9 cellular contexts compared by ENCODE assay signal in the genomic region with DNA sequence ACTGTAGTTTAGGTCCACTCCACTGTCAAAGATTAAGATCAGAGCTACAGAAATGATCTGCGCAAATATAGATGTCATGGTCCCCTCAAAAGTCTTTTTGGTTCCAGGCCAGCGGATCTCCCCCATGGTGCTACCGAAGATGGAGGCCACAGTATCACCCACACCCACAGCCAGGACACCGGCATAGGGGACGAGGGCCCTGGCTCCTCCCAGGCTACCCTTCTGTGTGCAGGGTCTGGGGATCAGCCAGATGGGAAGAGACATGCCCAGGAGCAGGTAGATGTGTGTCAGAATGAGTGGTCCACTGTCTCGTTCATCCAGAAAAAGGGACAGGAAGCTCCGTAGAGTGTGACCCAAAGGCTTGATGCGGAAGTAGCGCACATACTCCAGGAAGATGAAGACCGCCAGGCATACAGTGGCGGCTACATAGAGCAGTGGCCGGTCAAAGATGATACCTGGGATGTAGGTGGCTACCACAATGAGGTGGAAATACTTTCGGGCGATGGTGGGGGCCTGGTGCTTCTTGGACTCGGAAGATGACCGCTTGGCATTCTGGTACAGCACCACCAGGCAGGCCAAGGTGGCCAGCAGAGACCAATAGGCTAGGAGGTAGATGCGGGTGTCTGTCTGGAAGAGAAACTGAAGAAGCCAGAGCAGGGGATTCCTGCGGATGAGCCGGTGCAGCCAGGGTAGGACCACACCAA. TPM values are rescaled to one million over a fixed set of nuclear protein-coding genes. Genes with fewer than 3 reads are reported as not detected.
DNase-seq lines count a peak whose midpoint lies in the region; ATAC-seq and TF ChIP-seq lines count a peak whose summit lies in the region.
"Had no signal": no experiment of that assay in that cellular context is flagged by ENCODE, and none has a peak within 500 bp of the region (broad histone marks: within the 10 kb centered on the region; RNA-seq: fewer than 3 reads in every experiment).

No MANE protein-coding gene starts in this region.

- peaks cover 75% of the 10 kb centered on the region for H3K4me1 ChIP-seq in left ventricle myocardium inferior
- H3K4me1 ChIP-seq in mesendoderm (ENCODE audit: control insufficient read depth, low read depth, low read length): peaks cover 5% of the 10 kb centered on the region
- peaks cover 26% of the 10 kb centered on the region for H3K4me1 ChIP-seq in upper lobe of right lung
- H3K4me1 ChIP-seq in SJCRH30: peaks cover 6% of the 10 kb centered on the region

- no peak overlapping the region for H4K8ac ChIP-seq in mesendoderm (ENCODE audit: low read depth, low read length)

- H3K27ac ChIP-seq in left ventricle myocardium inferior (replicated peaks) (no peak overlapping the region), mesendoderm (ENCODE audit: low read depth, low read length) (no peak overlapping the region), upper lobe of right lung (no peak overlapping the region), SJCRH30 (no peak overlapping the region)

- H3K27me3 ChIP-seq in left ventricle myocardium inferior (ENCODE audit: low read depth): no peaks in the 10 kb centered on the region
- no peaks in the 10 kb centered on the region for H3K27me3 ChIP-seq in mesendoderm (ENCODE audit: insufficient read depth, low read length, poor library complexity)
- no peaks in the 10 kb centered on the region for H3K27me3 ChIP-seq in upper lobe of right lung
- no peaks in the 10 kb centered on the region for H3K27me3 ChIP-seq in SJCRH30

- peak overlapping the region; percentile 65 to 95 for H3K27ac Mint-ChIP-seq in activated naive CD4-positive, alpha-beta T cell treated with anti-CD3 and anti-CD28 coated beads, Interleukin-2, amount 50 U/mL, for 72 hours

- no peak overlapping the region for H3K4me2 ChIP-seq in mesendoderm (ENCODE audit: low read length)

- no peak overlapping the region for H3K18ac ChIP-seq in mesendoderm (ENCODE audit: low read length)

- no peak overlapping the region for H2AK5ac ChIP-seq in mesendoderm (ENCODE audit: low read length)

- H2BK5ac ChIP-seq in mesendoderm (ENCODE audit: low read length): no peak overlapping the region

- H2BK120ac ChIP-seq in mesendoderm (ENCODE audit: low read depth, low read length): no peak overlapping the region

- H3K9me3 ChIP-seq in left ventricle myocardium inferior (replicated peaks): no peaks in the 10 kb centered on the region
- H3K9me3 ChIP-seq in upper lobe of right lung: no peaks in the 10 kb centered on the region
- no peaks in the 10 kb centered on the region for H3K9me3 ChIP-seq in SJCRH30 (replicated peaks)

- intact Hi-C loops in left ventricle myocardium inferior (cut with micrococcal nuclease): no loop called here
- intact Hi-C loops in cardiac septum (cut with DNase I): loop anchor here (5.0 kb wide), 1 partner anchor 61 kb away; no protein-coding TSS in a partner anchor
- intact Hi-C loops in upper lobe of right lung (cut with DNase I): no loop called here

- TF ChIP-seq CTCF in left ventricle myocardium inferior (IDR thresholded peaks at IDR 0.05; ENCODE audit: borderline replicate concordance) (no peak), upper lobe of right lung (IDR thresholded peaks at IDR 0.05) (no peak)

- peak overlapping the region; percentile 94 for H3K56ac ChIP-seq in mesendoderm (ENCODE audit: low read length)

- WGBS in mesendoderm (ENCODE audit: extremely low coverage, insufficient coverage, low lambda C conversion rate): no CpG with 5 or more reads among the region's 19 CpGs

- no peak for ATAC-seq in activated naive CD4-positive, alpha-beta T cell treated with anti-CD3 and anti-CD28 coated beads, Interleukin-2, amount 50 U/mL, for 72 hours
- ATAC-seq in upper lobe of right lung (no peak), HG02798 (IDR thresholded peaks at IDR 0.05; ENCODE audit: poor library complexity, unreplicated experiment) (no peak)

- no peak overlapping the region for H2BK15ac ChIP-seq in mesendoderm (replicated peaks; ENCODE audit: low read depth)

- peaks cover 19% of the 10 kb centered on the region for H3K79me1 ChIP-seq in mesendoderm (ENCODE audit: low read length)

- DNase-seq in left ventricle myocardium inferior: no peak
- DNase-seq in cardiac septum (ENCODE audit: low spot score): no peak
- DNase-seq in activated naive CD4-positive, alpha-beta T cell treated with anti-CD3 and anti-CD28 coated beads, Interleukin-2, amount 50 U/mL, for 72 hours (ENCODE audit: low spot score in 2 of 2): peak in 1 of 2 donors; percentile 53
- no peak for DNase-seq in mesendoderm
- peak; percentile 52 for DNase-seq in upper lobe of right lung
- DNase-seq in SJCRH30: no peak
- DNase-seq in glomerular visceral epithelial cell (ENCODE audit: extremely low spot score): no peak
- DNase-seq: activated CD8-positive, alpha-beta memory T cell treated with anti-CD3 and anti-CD28 coated beads, Interleukin-2, amount 50 U/mL, for 4 hours had no signal

- H3K23ac ChIP-seq in mesendoderm (ENCODE audit: low read length): no peak overlapping the region

- no peak overlapping the region for H4K5ac ChIP-seq in mesendoderm (ENCODE audit: low read length)

- peaks cover 15% of the 10 kb centered on the region for H3K79me2 ChIP-seq in mesendoderm (ENCODE audit: control insufficient read depth, insufficient read depth, low read length)

- no peak overlapping the region for H3K9ac ChIP-seq in mesendoderm (ENCODE audit: low read length)

- H3K36me3 Mint-ChIP-seq in activated naive CD4-positive, alpha-beta T cell treated with anti-CD3 and anti-CD28 coated beads, Interleukin-2, amount 50 U/mL, for 72 hours: peaks cover 14 to 25% of the 10 kb centered on the region in 2 donors

- H3K4me3 ChIP-seq in left ventricle myocardium inferior: peak overlapping the region; percentile 82
- no peak overlapping the region for H3K4me3 ChIP-seq in mesendoderm (ENCODE audit: low read length)
- peak overlapping the region; percentile 96 for H3K4me3 ChIP-seq in upper lobe of right lung
- H3K4me3 ChIP-seq in SJCRH30: no peak overlapping the region

- H3K4ac ChIP-seq in mesendoderm (ENCODE audit: low read depth, low read length): no peak overlapping the region

- H3K9me3 Mint-ChIP-seq in activated naive CD4-positive, alpha-beta T cell treated with anti-CD3 and anti-CD28 coated beads, Interleukin-2, amount 50 U/mL, for 72 hours: no peaks in the 10 kb centered on the region

- H3K36me3 ChIP-seq in left ventricle myocardium inferior (peaks cover 31% of the 10 kb centered on the region), mesendoderm (ENCODE audit: control insufficient read depth, insufficient read depth, low read length) (no peaks in the 10 kb centered on the region), upper lobe of right lung (peaks cover 20% of the 10 kb centered on the region), SJCRH30 (peaks cover 22% of the 10 kb centered on the region)

RNA-seq across cellular contexts. Expression of a gene that starts 1.5 kb away (rescaled TPM):
- 8.4 TPM for total RNA-seq in left ventricle myocardium inferior
- total RNA-seq in cardiac septum: 9.8 TPM
- 1 to 10 TPM; 5.1 to 5.6 TPM for total RNA-seq in activated naive CD4-positive, alpha-beta T cell treated with anti-CD3 and anti-CD28 coated beads, Interleukin-2, amount 50 U/mL, for 72 hours
- 17.4 TPM for polyA plus RNA-seq in mesendoderm (2013, experiment 1 of 2)
- 17.8 TPM for polyA plus RNA-seq in mesendoderm (2013, experiment 2 of 2)
- 15.5 TPM for total RNA-seq in upper lobe of right lung
- total RNA-seq in SJCRH30 (2014; rRNA removed; shearing (Covaris generic)): 21.9 and 24.9 TPM in 2 replicates

RNA-seq across cellular contexts. Expression of a gene that starts 1.5 kb away (rescaled TPM):
- total RNA-seq in left ventricle myocardium inferior (15.9 TPM), cardiac septum (36.3 TPM), upper lobe of right lung (49.6 TPM)
- total RNA-seq in activated naive CD4-positive, alpha-beta T cell treated with anti-CD3 and anti-CD28 coated beads, Interleukin-2, amount 50 U/mL, for 72 hours: 100 to 1,000 TPM; 110 to 123 TPM
- polyA plus RNA-seq in mesendoderm (2013, experiment 1 of 2): 41.8 TPM
- polyA plus RNA-seq in mesendoderm (2013, experiment 2 of 2): 41.3 TPM
- 132 and 136 TPM in 2 replicates for total RNA-seq in SJCRH30 (2014; rRNA removed; shearing (Covaris generic))

RNA-seq across cellular contexts. Expression of a gene that starts 25.2 kb away (rescaled TPM):
- total RNA-seq in left ventricle myocardium inferior: 20.3 TPM
- total RNA-seq in cardiac septum: 21.9 TPM
- total RNA-seq in activated naive CD4-positive, alpha-beta T cell treated with anti-CD3 and anti-CD28 coated beads, Interleukin-2, amount 50 U/mL, for 72 hours: under 1 TPM; 0.54 to 0.64 TPM
- 9.4 TPM for polyA plus RNA-seq in mesendoderm (2013, experiment 1 of 2)
- polyA plus RNA-seq in mesendoderm (2013, experiment 2 of 2): 8.5 TPM
- total RNA-seq in upper lobe of right lung: 46.5 TPM
- total RNA-seq in SJCRH30 (2014; rRNA removed; shearing (Covaris generic)): 20.7 and 23.2 TPM in 2 replicates

Comparison
In these comparisons a context has a peak if more than half of its experiments do, and no peak if none do; other contexts are left out.
1. H3K4me3 ChIP-seq: peak in left ventricle myocardium inferior (single experiment) and upper lobe of right lung (single experiment); none in mesendoderm (single experiment) and SJCRH30 (single experiment).
2. RNA of a gene that starts 25.2 kb away (total RNA-seq): 46.5 TPM in upper lobe of right lung (single experiment), 20.7 to 23.2 TPM in SJCRH30, 21.9 TPM in cardiac septum (single experiment) and 20.3 TPM in left ventricle myocardium inferior (single experiment); 0.54 to 0.64 TPM in activated naive CD4-positive, alpha-beta T cell treated with anti-CD3 and anti-CD28 coated beads, Interleukin-2, amount 50 U/mL, for 72 hours; every median in the first group is over 10 times any median in the second.